17 cellular contexts compared by ENCODE assay signal in the genomic region with DNA sequence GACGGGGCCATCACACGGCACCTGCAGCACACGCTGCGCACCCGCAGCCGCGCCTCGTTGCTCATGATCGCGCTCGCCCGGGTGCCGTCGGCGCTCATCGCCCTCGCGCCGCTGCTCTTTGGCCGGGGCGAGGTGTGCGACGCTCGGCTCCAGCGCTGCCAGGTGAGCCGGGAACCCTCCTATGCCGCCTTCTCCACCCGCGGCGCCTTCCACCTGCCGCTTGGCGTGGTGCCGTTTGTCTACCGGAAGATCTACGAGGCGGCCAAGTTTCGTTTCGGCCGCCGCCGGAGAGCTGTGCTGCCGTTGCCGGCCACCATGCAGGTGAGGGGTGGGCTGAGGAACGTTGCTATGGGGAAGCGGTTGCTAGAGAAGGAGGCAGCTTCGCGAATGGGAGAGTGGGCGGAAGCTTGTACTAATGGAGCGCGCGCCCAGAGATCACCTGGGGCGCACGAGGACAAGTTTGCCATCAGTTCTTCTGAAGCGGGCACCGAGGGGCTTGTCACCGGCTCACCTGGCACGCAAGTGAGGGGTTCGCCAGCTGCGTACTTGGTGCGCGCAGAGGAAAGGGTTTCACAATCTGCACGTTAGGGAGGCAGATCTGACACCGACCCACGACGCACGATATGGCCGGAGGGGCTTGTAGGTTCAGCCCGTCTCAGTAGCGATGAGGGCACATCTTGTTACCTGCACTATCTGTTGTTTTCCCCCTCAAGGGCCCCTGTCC.
"Had no signal": no experiment of that assay in that cellular context is flagged by ENCODE, and none has a peak within 500 bp of the region (broad histone marks: within the 10 kb centered on the region; RNA-seq: fewer than 3 reads in every experiment).

No MANE protein-coding gene starts in this region.

- DNase-seq: activated CD4-positive, alpha-beta memory T cell treated with anti-CD3 and anti-CD28 coated beads for 36 hours; activated CD8-positive, alpha-beta memory T cell treated with anti-CD3 and anti-CD28 coated beads, Interleukin-2, amount 10 ng/mL, durations not matched to agents 7 days and 5 days; activated effector memory CD4-positive, alpha-beta T cell treated with Interleukin-2 at 50 U/mL for 16 hours; activated naive CD4-positive, alpha-beta T cell treated with anti-CD3 and anti-CD28 coated beads, Interleukin-2, amount 50 U/mL, for 16 hours; activated T-cell treated with anti-CD3 and anti-CD28 coated beads, Interleukin-2, amount 50 U/mL, for 24 hours; adrenal gland; caudate nucleus; colonic mucosa; glutamatergic neuron; hypothalamus; mesendoderm; psoas muscle; right lobe of liver; stimulated activated CD4-positive, alpha-beta T cell treated with anti-CD3 and anti-CD28 coated beads, Interleukin-12 subunit alpha, Interleukin-12 subunit beta, amount 100 ng/mL, for 4 hours; stimulated activated CD4-positive, alpha-beta T cell treated with anti-CD3 and anti-CD28 coated beads, Interleukin-2, amount 100 ng/mL, for 24 hours had no signal

- ATAC-seq: activated CD8-positive, alpha-beta memory T cell treated with anti-CD3 and anti-CD28 coated beads, Interleukin-2, amount 10 ng/mL, durations not matched to agents 7 days and 5 days; esophagus mucosa; psoas muscle; right lobe of liver had no signal

- H3K4me3 ChIP-seq: colonic mucosa, psoas muscle, vagina had no signal
